8 cellular contexts compared by ENCODE assay signal in the genomic region with DNA sequence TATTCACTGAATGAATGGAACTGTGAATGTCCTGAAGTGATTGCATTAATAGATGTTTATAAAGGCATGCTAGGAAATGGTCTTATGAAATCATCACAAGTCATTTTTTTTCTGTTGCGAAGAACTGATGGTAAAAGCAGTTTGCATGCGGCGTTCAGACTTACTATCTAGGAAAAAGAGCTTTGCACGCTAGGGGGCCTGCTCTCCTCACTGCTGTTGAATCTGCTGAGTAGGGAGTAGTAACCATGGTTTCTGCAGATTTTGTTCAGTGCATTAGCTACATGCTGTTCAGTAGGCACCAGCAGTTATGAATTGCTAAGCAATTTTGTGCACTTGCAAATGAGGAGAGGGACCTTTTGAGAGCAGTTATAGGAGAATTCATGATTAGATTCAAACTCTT. TPM values are rescaled to one million over a fixed set of nuclear protein-coding genes. Genes with fewer than 3 reads are reported as not detected.
DNase-seq lines count a peak whose midpoint lies in the region; ATAC-seq, FAIRE-seq and TF ChIP-seq lines count a peak whose summit lies in the region.

No MANE protein-coding gene starts in this region.

- ATAC-seq in GM18498 (IDR thresholded peaks at IDR 0.05; ENCODE audit: unreplicated experiment) = no peak

- DNase-seq in EL = peak; percentile 45
- no peak for DNase-seq in PC-9
- DNase-seq in fibroblast of gingiva (ENCODE audit: low read depth) = peak; percentile 89
- DNase-seq in osteoblast (ENCODE audit: insufficient read length, low spot score, missing footprints) = peak; percentile 82
- DNase-seq in NCI-H1092 treated with DMSO at 0.1 percent for 48 hours (lab: John Stamatoyannopoulos, UW) = no peak
- DNase-seq in erythroblast (lab: John Stamatoyannopoulos, UW) = no peak
- no peak for DNase-seq in HTR-8/SVneo (ENCODE audit: insufficient read length, low spot score)

- POLR2A ChIA-PET in PC-9 (lab: Charles Lee; ENCODE audit: unreplicated experiment) = no interaction called here

- H3K27ac ChIP-seq in PC-9 (no peak overlapping the region), osteoblast (ENCODE audit: low read depth, low read length) (peak overlapping the region; percentile 58)

- H2AFZ ChIP-seq in PC-9 (no peak overlapping the region), osteoblast (ENCODE audit: low read length) (no peak overlapping the region)

- H3K4me3 ChIP-seq in PC-9 (no peak overlapping the region), osteoblast (ENCODE audit: insufficient read depth, low read length) (no peak overlapping the region)

- no peaks in the 10 kb centered on the region for H4K20me1 ChIP-seq in PC-9 (ENCODE audit: insufficient read depth)
- H4K20me1 ChIP-seq in osteoblast (ENCODE audit: insufficient read depth, low read length) = no peaks in the 10 kb centered on the region

- peak; percentile 26; the same call in 1 of the 2 replicates for TF ChIP-seq CTCF in PC-9 (conservative IDR thresholded peaks at IDR 0.05)
- TF ChIP-seq CTCF in osteoblast (IDR thresholded peaks at IDR 0.05; ENCODE audit: extremely low read depth, low read depth, low read length) = peak; percentile 83

- no peaks in the 10 kb centered on the region for H3K79me2 ChIP-seq in PC-9 (ENCODE audit: low read depth)
- H3K79me2 ChIP-seq in osteoblast (ENCODE audit: insufficient read depth, low read length) = peaks cover 5% of the 10 kb centered on the region

- no peaks in the 10 kb centered on the region for H3K9me2 ChIP-seq in PC-9 (ENCODE audit: insufficient read depth)

- H3K36me3 ChIP-seq in PC-9 (ENCODE audit: low read depth) (peaks cover 77% of the 10 kb centered on the region), osteoblast (ENCODE audit: insufficient read depth, low read length) (peaks cover 46% of the 10 kb centered on the region)

- intact Hi-C loops in PC-9 (cut with micrococcal nuclease; ENCODE audit: unreplicated experiment) = loop anchor here (10.0 kb wide), 1 partner anchor 944 kb away; no protein-coding TSS in a partner anchor

- CTCF ChIA-PET in PC-9 (lab: Charles Lee) = no interaction called here

- BruUV-seq in PC-9 (replicated peaks; lab: Mats Ljungman, UMichigan) = no TSS peak

- no peak overlapping the region for H3K4me2 ChIP-seq in PC-9
- no peak overlapping the region for H3K4me2 ChIP-seq in osteoblast (ENCODE audit: insufficient read depth, low read length)

- no peaks in the 10 kb centered on the region for H3F3A ChIP-seq in PC-9 (ENCODE audit: insufficient read depth, low read depth)

- H3K9me3 ChIP-seq in PC-9 (ENCODE audit: insufficient read depth, low read depth) = no peaks in the 10 kb centered on the region
- H3K9me3 ChIP-seq in osteoblast (ENCODE audit: low read depth, low read length) = no peaks in the 10 kb centered on the region

- H3K27me3 ChIP-seq in PC-9 (ENCODE audit: insufficient read depth, low read depth) (no peaks in the 10 kb centered on the region), osteoblast (ENCODE audit: insufficient read depth, low read length) (no peaks in the 10 kb centered on the region)

- no peak for FAIRE-seq in HTR-8/SVneo (lab: Jason Lieb, UNC)

- H3K4me1 ChIP-seq in PC-9 (replicated peaks; ENCODE audit: insufficient read depth) (no peaks in the 10 kb centered on the region), osteoblast (ENCODE audit: insufficient read depth, low read length) (peaks cover 22% of the 10 kb centered on the region)

- TF ChIP-seq POLR2A in erythroblast (IDR thresholded peaks at IDR 0.05; ENCODE audit: low read length) = no peak

RNA-seq across cellular contexts. Expression of a gene that starts 57.9 kb away (rescaled TPM):
- total RNA-seq in PC-9 (2021) = 102 and 156 TPM in 2 replicates
- total RNA-seq in osteoblast = 8.3 and 8.5 TPM in 2 replicates

Comparison
In these comparisons a context has a peak if more than half of its experiments do, and no peak if none do; other contexts are left out.
1. DNase-seq: peak in EL (single experiment), fibroblast of gingiva (single experiment) and osteoblast (single experiment); none in PC-9 (0 of 2), NCI-H1092 treated with DMSO at 0.1 percent for 48 hours (single experiment), erythroblast (0 of 2) and HTR-8/SVneo (single experiment).
2. RNA of a gene that starts 57.9 kb away (total RNA-seq): 102 to 156 TPM in PC-9; 8.3 to 8.5 TPM in osteoblast; every median in the first group is over 10 times any median in the second.